ENCODE assay signal across 24 cellular contexts in genomic region chr21:39467746-39468145, GRCh38. TPM values are rescaled to one million over a fixed set of nuclear protein-coding genes. Genes with fewer than 3 reads are reported as not detected.
"Had no signal": no experiment of that assay in that cellular context is flagged by ENCODE, and none has a peak within 500 bp of the region (broad histone marks: within the 10 kb centered on the region; RNA-seq: fewer than 3 reads in every experiment).

No MANE protein-coding gene starts in this region.

- H3K4me3 ChIP-seq: lung, mucosa of descending colon, right atrium auricular region, sigmoid colon, thoracic aorta, tibial nerve, vagina had no signal

- H3K79me2 ChIP-seq: parathyroid adenoma had no signal

- DNase-seq: cerebellar nuclear complex; cortex of kidney; effector memory CD8-positive, alpha-beta T cell; erythroblast; head of caudate nucleus; mesenchymal stem cell; mucosa of descending colon; naive thymus-derived CD8-positive, alpha-beta T cell; nephron progenitor cell; occipital lobe; sigmoid colon; small intestine; stimulated activated CD4-positive, alpha-beta T cell treated with anti-CD3 and anti-CD28 coated beads, Interleukin-15, amount 100 ng/mL, for 24 hours; stimulated activated CD4-positive, alpha-beta T cell treated with anti-CD3 and anti-CD28 coated beads, Interleukin-2, amount 100 ng/mL, for 48 hours; stimulated activated naive B cell treated with anti-CD40 and anti-IgM and Interleukin-4, amounts not matched to agents 10 μg/mL and 1 μg/mL and 100 μg/mL, for 72 hours had no signal

- H3K9me3 ChIP-seq: mucosa of descending colon, right atrium auricular region, sigmoid colon, thoracic aorta, tibial nerve, vagina had no signal

- H3K27ac Mint-ChIP-seq: effector memory CD8-positive, alpha-beta T cell; mesothelial cell of epicardium; nephron progenitor cell; progenitor cell of endocrine pancreas; stimulated activated naive B cell treated with anti-CD40 and anti-IgM and Interleukin-4, amounts not matched to agents 10 μg/mL and 1 μg/mL and 100 μg/mL, for 72 hours; stimulated activated naive CD8-positive, alpha-beta T cell treated with anti-CD3 and anti-CD28 coated beads, Interleukin-15, Interleukin-2, amounts not matched to agents 100 ng/mL and 50 ng/mL, for 24 hours had no signal

- H3K4me1 ChIP-seq: parathyroid adenoma, right atrium auricular region, sigmoid colon, tibial nerve, vagina had no signal

- ATAC-seq: effector memory CD8-positive, alpha-beta T cell; mucosa of descending colon; naive thymus-derived CD8-positive, alpha-beta T cell; stimulated activated naive B cell treated with anti-CD40 and anti-IgM and Interleukin-4, amounts not matched to agents 10 μg/mL and 1 μg/mL and 100 μg/mL, for 72 hours had no signal

- H3K36me3 ChIP-seq: vagina had no signal

- H3K9me3 Mint-ChIP-seq: effector memory CD8-positive, alpha-beta T cell; naive thymus-derived CD8-positive, alpha-beta T cell; stimulated activated naive CD8-positive, alpha-beta T cell treated with anti-CD3 and anti-CD28 coated beads, Interleukin-15, Interleukin-2, amounts not matched to agents 100 ng/mL and 50 ng/mL, for 24 hours had no signal

- H3K27ac ChIP-seq: parathyroid adenoma, right atrium auricular region, sigmoid colon, thoracic aorta, tibial nerve, vagina had no signal

- H3K4me3 Mint-ChIP-seq: effector memory CD8-positive, alpha-beta T cell; mesothelial cell of epicardium; naive thymus-derived CD8-positive, alpha-beta T cell; nephron progenitor cell; stimulated activated naive B cell treated with anti-CD40 and anti-IgM and Interleukin-4, amounts not matched to agents 10 μg/mL and 1 μg/mL and 100 μg/mL, for 72 hours; stimulated activated naive CD8-positive, alpha-beta T cell treated with anti-CD3 and anti-CD28 coated beads, Interleukin-15, Interleukin-2, amounts not matched to agents 100 ng/mL and 50 ng/mL, for 24 hours had no signal

- H2AFZ ChIP-seq: parathyroid adenoma had no signal

- H3K27me3 ChIP-seq: right atrium auricular region, sigmoid colon, tibial nerve, vagina had no signal

- H3K4me1 Mint-ChIP-seq: mesothelial cell of epicardium; naive thymus-derived CD8-positive, alpha-beta T cell had no signal

- H3K27me3 Mint-ChIP-seq: naive thymus-derived CD8-positive, alpha-beta T cell; progenitor cell of endocrine pancreas; stimulated activated naive B cell treated with anti-CD40 and anti-IgM and Interleukin-4, amounts not matched to agents 10 μg/mL and 1 μg/mL and 100 μg/mL, for 72 hours; stimulated activated naive CD8-positive, alpha-beta T cell treated with anti-CD3 and anti-CD28 coated beads, Interleukin-15, Interleukin-2, amounts not matched to agents 100 ng/mL and 50 ng/mL, for 24 hours had no signal

RNA-seq across cellular contexts. Expression of gene LCA5L, which starts 22.2 kb away (rescaled TPM):
- total RNA-seq: occipital lobe, vagina had no signal
